ENCODE assay signal across 9 cellular contexts in the genomic region with DNA sequence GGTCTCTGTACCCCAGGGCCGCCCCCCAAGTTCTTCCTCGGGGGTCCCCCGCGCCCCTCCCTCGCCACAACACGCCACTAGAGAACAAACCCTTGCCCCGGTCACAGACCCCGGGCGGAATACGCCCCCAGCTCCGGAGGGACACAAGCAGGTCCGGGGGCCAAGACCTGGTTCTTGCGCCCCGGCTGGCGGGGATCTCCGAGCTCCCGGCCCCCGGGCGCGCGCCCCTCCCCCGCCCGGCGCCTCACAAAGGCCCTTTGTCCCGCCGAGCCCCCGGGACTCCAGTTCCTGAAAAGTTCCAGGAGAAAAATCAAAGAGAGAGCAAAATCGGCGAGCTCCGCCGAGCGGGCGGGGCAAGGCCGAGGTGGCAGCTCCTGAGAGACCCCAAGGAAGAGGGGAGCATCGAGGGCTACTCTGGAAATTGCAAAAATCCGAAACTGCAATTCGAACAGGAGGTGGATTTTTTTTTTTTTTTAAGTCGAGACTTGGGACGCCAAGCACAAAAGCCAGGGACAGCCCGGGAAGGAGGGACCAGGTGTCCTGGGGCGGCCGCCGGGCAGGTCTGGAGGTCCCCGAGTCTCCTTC. TPM values are rescaled to one million over a fixed set of nuclear protein-coding genes. Genes with fewer than 3 reads are reported as not detected.
DNase-seq lines count a peak whose midpoint lies in the region; ATAC-seq, FAIRE-seq and TF ChIP-seq lines count a peak whose summit lies in the region.
"Had no signal": no experiment of that assay in that cellular context is flagged by ENCODE, and none has a peak within 500 bp of the region (broad histone marks: within the 10 kb centered on the region; RNA-seq: fewer than 3 reads in every experiment).

No MANE protein-coding gene starts in this region.

- no peaks in the 10 kb centered on the region for H3K9me1 ChIP-seq in keratinocyte (ENCODE audit: control insufficient read depth, extremely low read depth, insufficient read depth, low read length)

- no peaks in the 10 kb centered on the region for H3K9me3 Mint-ChIP-seq in stimulated activated memory B cell treated with anti-CD40 and anti-IgM and Interleukin-4, amounts not matched to agents 10 μg/mL and 1 μg/mL and 100 μg/mL, for 72 hours

- H2AFZ ChIP-seq in keratinocyte (ENCODE audit: control insufficient read depth, low read length): no peak overlapping the region

- ATAC-seq in stimulated activated memory B cell treated with anti-CD40 and anti-IgM and Interleukin-4, amounts not matched to agents 10 μg/mL and 1 μg/mL and 100 μg/mL, for 72 hours: no peak
- no peak for ATAC-seq in HG02981 (IDR thresholded peaks at IDR 0.05; ENCODE audit: unreplicated experiment)

- TF ChIP-seq CTCF in ascending aorta (IDR thresholded peaks at IDR 0.05) (no peak), keratinocyte (optimal IDR thresholded peaks at IDR 0.05 in 1 of 3, IDR thresholded peaks at IDR 0.05 in 1 of 3, conservative IDR thresholded peaks at IDR 0.05 in 1 of 3; ENCODE audit: extremely low read depth in 1 of 3, insufficient read depth in 2 of 3, low read length in 3 of 3) (no peak)

- H3K36me3 Mint-ChIP-seq in stimulated activated memory B cell treated with anti-CD40 and anti-IgM and Interleukin-4, amounts not matched to agents 10 μg/mL and 1 μg/mL and 100 μg/mL, for 72 hours: no peaks in the 10 kb centered on the region

- intact Hi-C loops in ascending aorta (cut with DNase I): loop anchor here (2.0 kb wide), 1 partner anchor 31 kb away; no protein-coding TSS in a partner anchor

- H3K79me2 ChIP-seq in keratinocyte (ENCODE audit: control insufficient read depth, insufficient read depth, low read length): peaks cover 82% of the 10 kb centered on the region

- dilution Hi-C loops in keratinocyte (cut with MboI; ENCODE audit: extremely low pct_ligation_motif_present, low sequenced_read_pairs): no loop called here

- H3K4me1 ChIP-seq in HUES48 (ENCODE audit: control insufficient read depth, insufficient read depth, low read length) (peaks cover 35% of the 10 kb centered on the region), ascending aorta (peaks cover 12 to 16% of the 10 kb centered on the region in 2 donors), keratinocyte (ENCODE audit: control insufficient read depth, extremely low read depth, insufficient read depth, low read length) (peaks cover 22% of the 10 kb centered on the region)

- no peak for DNase-seq in ascending aorta (ENCODE audit: low spot score in 2 of 2)
- DNase-seq in keratinocyte (ENCODE audit: low read depth, low spot score): no peak
- DNase-seq in NCI-H146 treated with DMSO at 0.1 percent for 48 hours (lab: John Stamatoyannopoulos, UW; ENCODE audit: unreplicated experiment): no peak
- DNase-seq in SIG-M5 treated with dmso at 0.1 percent for 504 hours (lab: John Stamatoyannopoulos, UW; ENCODE audit: unreplicated experiment): no peak
- DNase-seq in DMS153 treated with DMSO at 0.1 percent for 48 hours (lab: John Stamatoyannopoulos, UW; ENCODE audit: unreplicated experiment): no peak

- peak overlapping the region; percentile 98 for H3K4me2 ChIP-seq in keratinocyte (ENCODE audit: control insufficient read depth, extremely low read depth, insufficient read depth, low read depth, low read length)

- peaks cover 59% of the 10 kb centered on the region for H3K27me3 Mint-ChIP-seq in stimulated activated memory B cell treated with anti-CD40 and anti-IgM and Interleukin-4, amounts not matched to agents 10 μg/mL and 1 μg/mL and 100 μg/mL, for 72 hours

- H3K9ac ChIP-seq in HUES48 (ENCODE audit: low read depth, low read length) (peak overlapping the region; percentile 31; the same call in 1 of the 2 replicates), keratinocyte (ENCODE audit: control insufficient read depth, extremely low read depth, insufficient read depth, low read length) (peak overlapping the region; percentile 98)

- H3K36me3 ChIP-seq in HUES48 (ENCODE audit: control insufficient read depth, insufficient read depth, low read length) (no peaks in the 10 kb centered on the region), ascending aorta (peaks cover 0 to 6% of the 10 kb centered on the region in 2 donors), keratinocyte (ENCODE audit: control insufficient read depth in 2 of 2, extremely low read depth in 1 of 2, insufficient read depth in 2 of 2, low read length in 2 of 2) (peaks cover 2 to 8% of the 10 kb centered on the region in 2 experiments)

- H4K20me1 ChIP-seq in keratinocyte (ENCODE audit: control insufficient read depth, extremely low read depth, insufficient read depth, low read length): peaks cover 8% of the 10 kb centered on the region

- H3K4me1 Mint-ChIP-seq in stimulated activated memory B cell treated with anti-CD40 and anti-IgM and Interleukin-4, amounts not matched to agents 10 μg/mL and 1 μg/mL and 100 μg/mL, for 72 hours: peaks cover 45% of the 10 kb centered on the region

- peak overlapping the region; percentile 48 for H3K4me3 ChIP-seq in HUES48 (ENCODE audit: low read depth, low read length)
- H3K4me3 ChIP-seq in ascending aorta: peak overlapping the region; percentile 82 to 84
- H3K4me3 ChIP-seq in keratinocyte (ENCODE audit: control insufficient read depth in 2 of 3, extremely low read depth in 1 of 3, insufficient read depth in 2 of 3, low read depth in 1 of 3, low read length in 3 of 3): peak overlapping the region; percentile 68 to 100 (median 92)

- H3K4me3 Mint-ChIP-seq in stimulated activated memory B cell treated with anti-CD40 and anti-IgM and Interleukin-4, amounts not matched to agents 10 μg/mL and 1 μg/mL and 100 μg/mL, for 72 hours: peak overlapping the region; percentile 43

- peak overlapping the region; percentile 69 for H3K27ac ChIP-seq in HUES48 (ENCODE audit: low read depth, low read length)
- H3K27ac ChIP-seq in ascending aorta: peak overlapping the region; percentile 95 to 100
- peak overlapping the region; percentile 96 for H3K27ac ChIP-seq in keratinocyte (ENCODE audit: control insufficient read depth, insufficient read depth, low read length)

- no peaks in the 10 kb centered on the region for H3K9me3 ChIP-seq in HUES48 (ENCODE audit: control insufficient read depth, insufficient read depth, low read length)
- H3K9me3 ChIP-seq in ascending aorta: no peaks in the 10 kb centered on the region
- no peaks in the 10 kb centered on the region for H3K9me3 ChIP-seq in keratinocyte (ENCODE audit: control insufficient read depth, low read depth, low read length)

- FAIRE-seq in keratinocyte (lab: Jason Lieb, UNC): no peak
- FAIRE-seq: TTC549 had no signal

- H3K27ac Mint-ChIP-seq in stimulated activated memory B cell treated with anti-CD40 and anti-IgM and Interleukin-4, amounts not matched to agents 10 μg/mL and 1 μg/mL and 100 μg/mL, for 72 hours: no peak overlapping the region

- H3K27me3 ChIP-seq in HUES48 (ENCODE audit: control insufficient read depth, insufficient read depth, low read length) (peaks cover 70% of the 10 kb centered on the region), ascending aorta (no peaks in the 10 kb centered on the region), keratinocyte (ENCODE audit: control insufficient read depth, extremely low read depth, insufficient read depth, low read length) (no peaks in the 10 kb centered on the region)

RNA-seq across cellular contexts. Expression of gene TNRC18, which starts 4.0 kb away (rescaled TPM):
- total RNA-seq in ascending aorta: 240 TPM
- 9.3 to 25.7 TPM (median 13.2 TPM) in 3 replicates for polyA plus RNA-seq in keratinocyte
- polyA plus RNA-seq in keratinocyte (2011; ENCODE audit: low read depth): 18.5 TPM
- 7.1 and 13.8 TPM in 2 replicates for polyA plus RNA-seq in keratinocyte (2011; cell fraction: cytosol; rRNA removed)
- 62.2 and 62.8 TPM in 2 replicates for polyA plus RNA-seq in keratinocyte (2011; cell fraction: nucleus; rRNA removed)
- polyA plus RNA-seq in keratinocyte (2012; ENCODE audit: low replicate concordance): 15.0 and 64.6 TPM in 2 replicates
- polyA minus RNA-seq in keratinocyte: 29.6 to 131 TPM (median 30.0 TPM) in 3 replicates
- polyA minus RNA-seq in keratinocyte (2011; cell fraction: cytosol; rRNA and poly(A)+ RNA removed): 74.2 TPM
- 86.9 and 115 TPM in 2 replicates for polyA minus RNA-seq in keratinocyte (2011; cell fraction: nucleus; rRNA and poly(A)+ RNA removed)
